ENCODE assay signal across 13 cellular contexts in the genomic region with DNA sequence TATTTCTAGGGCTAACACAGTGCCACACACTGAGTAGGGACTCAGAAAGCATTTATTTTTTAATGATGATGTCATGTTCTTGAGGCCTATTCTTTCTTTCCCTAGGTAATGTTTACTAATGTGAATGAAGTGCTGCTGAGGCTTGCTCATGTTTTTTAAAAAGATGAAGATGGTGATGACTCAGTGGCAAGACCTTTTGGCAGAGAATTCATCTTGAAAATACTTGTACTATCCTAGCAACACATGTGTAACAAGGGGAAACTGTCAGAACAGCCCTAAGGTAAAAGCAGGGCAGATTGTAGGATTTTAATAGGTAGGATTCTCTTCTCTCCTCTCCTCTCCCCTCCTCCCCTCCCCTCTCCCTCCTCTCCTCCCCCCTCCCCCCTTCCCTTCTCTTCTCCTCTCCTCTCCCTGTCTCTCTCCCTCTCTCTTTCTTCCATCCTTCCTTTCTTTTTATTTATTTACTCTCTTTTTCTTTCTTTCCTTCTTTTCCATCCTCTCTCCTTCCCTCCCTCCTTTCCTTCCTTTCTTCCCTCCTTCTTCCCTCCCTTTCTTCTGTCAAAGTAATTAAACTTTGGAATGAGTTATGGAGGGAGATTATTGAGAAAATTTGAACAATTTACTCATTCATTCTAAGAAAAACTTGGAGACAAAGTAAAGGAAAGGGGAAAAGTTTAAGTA.
DNase-seq lines count a peak whose midpoint lies in the region; ATAC-seq and TF ChIP-seq lines count a peak whose summit lies in the region.
"Had no signal": no experiment of that assay in that cellular context is flagged by ENCODE, and none has a peak within 500 bp of the region (broad histone marks: within the 10 kb centered on the region; RNA-seq: fewer than 3 reads in every experiment).

No MANE protein-coding gene starts in this region.

- intact Hi-C loops in activated CD8-positive, alpha-beta T cell treated with anti-CD3 and anti-CD28 coated beads for 36 hours (cut with micrococcal nuclease), result no loop called here
- intact Hi-C loops in posterior vena cava (cut with DNase I), result no loop called here
- intact Hi-C loops in activated naive CD4-positive, alpha-beta T cell treated with anti-CD3 and anti-CD28 coated beads for 36 hours (cut with micrococcal nuclease), result loop anchor here (10.0 kb wide), 1 partner anchor 494 kb away; no protein-coding TSS in a partner anchor

- no peak overlapping the region for H3K4me3 ChIP-seq in RWPE2 (ENCODE audit: severe bottlenecking)
- H3K4me3 ChIP-seq in fibroblast of the aortic adventitia (ENCODE audit: low read depth, low read length), result no peak overlapping the region
- H3K4me3 ChIP-seq in upper lobe of left lung, result no peak overlapping the region
- H3K4me3 ChIP-seq: BLaER1 had no signal

- no peak for DNase-seq in activated CD8-positive, alpha-beta T cell treated with anti-CD3 and anti-CD28 coated beads for 36 hours
- DNase-seq in activated CD8-positive, alpha-beta T cell treated with anti-CD3 and anti-CD28 coated beads, Interleukin-2, amount 10 ng/mL, durations not matched to agents 7 days and 5 days, result no peak
- DNase-seq in RWPE2 (ENCODE audit: low spot score) (no peak), fibroblast of the aortic adventitia (ENCODE audit: low read depth) (peak; percentile 76), upper lobe of left lung (no peak), posterior vena cava (ENCODE audit: low spot score) (no peak)
- no peak for DNase-seq in T-helper 2 cell treated with Interferon-gamma antibody and Interleukin-4, amounts not matched to agents 5 μg/mL and 100 μg/mL, for 36 hours (ENCODE audit: low spot score)
- no peak for DNase-seq in activated naive CD4-positive, alpha-beta T cell treated with anti-CD3 and anti-CD28 coated beads for 36 hours
- DNase-seq: cortex of kidney, Kasumi-1 had no signal

- no peak for TF ChIP-seq EP300 in upper lobe of left lung (IDR thresholded peaks at IDR 0.05)

- POLR2A ChIA-PET in activated CD8-positive, alpha-beta T cell treated with anti-CD3 and anti-CD28 coated beads for 36 hours (lab: Charles Lee), result no interaction called here
- POLR2A ChIA-PET in activated CD8-positive, alpha-beta T cell treated with anti-CD3 and anti-CD28 coated beads, Interleukin-2, amount 10 ng/mL, durations not matched to agents 7 days and 5 days (lab: Charles Lee), result no interaction called here

- no peak overlapping the region for H3K4me3 Mint-ChIP-seq in activated CD8-positive, alpha-beta T cell treated with anti-CD3 and anti-CD28 coated beads for 36 hours
- no peak overlapping the region for H3K4me3 Mint-ChIP-seq in activated CD8-positive, alpha-beta T cell treated with anti-CD3 and anti-CD28 coated beads, Interleukin-2, amount 10 ng/mL, durations not matched to agents 7 days and 5 days
- no peak overlapping the region for H3K4me3 Mint-ChIP-seq in T-helper 2 cell treated with Interferon-gamma antibody and Interleukin-4, amounts not matched to agents 5 μg/mL and 100 μg/mL, for 36 hours
- no peak overlapping the region for H3K4me3 Mint-ChIP-seq in activated naive CD4-positive, alpha-beta T cell treated with anti-CD3 and anti-CD28 coated beads for 36 hours
- H3K4me3 Mint-ChIP-seq: activated T-helper 1 cell treated with anti-CD3 and anti-CD28 coated beads, Interleukin-12 subunit alpha, Interleukin-12 subunit beta, Interleukin-2, Interleukin-4 antibody, amounts not matched to agents 30 ng/mL and 10 ng/mL and 1 ng/mL, durations not matched to agents 14 hours and 24 hours and 36 hours; nephron progenitor cell had no signal

- peaks cover 2% of the 10 kb centered on the region for H3K27me3 Mint-ChIP-seq in activated CD8-positive, alpha-beta T cell treated with anti-CD3 and anti-CD28 coated beads for 36 hours
- H3K27me3 Mint-ChIP-seq in activated CD8-positive, alpha-beta T cell treated with anti-CD3 and anti-CD28 coated beads, Interleukin-2, amount 10 ng/mL, durations not matched to agents 7 days and 5 days (ENCODE audit: low read depth), result peaks cover 10% of the 10 kb centered on the region
- peaks cover 10% of the 10 kb centered on the region for H3K27me3 Mint-ChIP-seq in T-helper 2 cell treated with Interferon-gamma antibody and Interleukin-4, amounts not matched to agents 5 μg/mL and 100 μg/mL, for 36 hours (ENCODE audit: low read depth)
- H3K27me3 Mint-ChIP-seq in activated naive CD4-positive, alpha-beta T cell treated with anti-CD3 and anti-CD28 coated beads for 36 hours (ENCODE audit: low read depth), result peaks cover 17% of the 10 kb centered on the region

- H3K9me3 ChIP-seq in RWPE2 (ENCODE audit: severe bottlenecking), result no peaks in the 10 kb centered on the region
- peaks cover 0 to 7% (median 0%) of the 10 kb centered on the region in 4 donors for H3K9me3 ChIP-seq in upper lobe of left lung

- H3K4me1 ChIP-seq in RWPE2 (ENCODE audit: insufficient read depth, poor library complexity, severe bottlenecking) (peaks cover 11% of the 10 kb centered on the region), upper lobe of left lung (no peaks in the 10 kb centered on the region)
- H3K4me1 ChIP-seq: BLaER1 had no signal

- TF ChIP-seq CTCF in activated CD8-positive, alpha-beta T cell treated with anti-CD3 and anti-CD28 coated beads for 36 hours (IDR thresholded peaks at IDR 0.05), result no peak
- TF ChIP-seq CTCF in RWPE2 (IDR thresholded peaks at IDR 0.05; ENCODE audit: poor library complexity, severe bottlenecking) (no peak), fibroblast of the aortic adventitia (IDR thresholded peaks at IDR 0.05; ENCODE audit: insufficient read depth, low read length) (no peak), upper lobe of left lung (IDR thresholded peaks at IDR 0.05) (no peak)

- no peaks in the 10 kb centered on the region for H3K9me3 Mint-ChIP-seq in activated CD8-positive, alpha-beta T cell treated with anti-CD3 and anti-CD28 coated beads for 36 hours
- H3K9me3 Mint-ChIP-seq in activated CD8-positive, alpha-beta T cell treated with anti-CD3 and anti-CD28 coated beads, Interleukin-2, amount 10 ng/mL, durations not matched to agents 7 days and 5 days (ENCODE audit: insufficient read depth), result no peaks in the 10 kb centered on the region
- peaks cover 16% of the 10 kb centered on the region for H3K9me3 Mint-ChIP-seq in T-helper 2 cell treated with Interferon-gamma antibody and Interleukin-4, amounts not matched to agents 5 μg/mL and 100 μg/mL, for 36 hours
- no peaks in the 10 kb centered on the region for H3K9me3 Mint-ChIP-seq in activated naive CD4-positive, alpha-beta T cell treated with anti-CD3 and anti-CD28 coated beads for 36 hours

- H3K36me3 ChIP-seq in RWPE2 (ENCODE audit: low read depth) (no peaks in the 10 kb centered on the region), upper lobe of left lung (no peaks in the 10 kb centered on the region)
- H3K36me3 ChIP-seq: BLaER1 had no signal

- peak overlapping the region; percentile 51 for H3K27ac ChIP-seq in RWPE2 (ENCODE audit: poor library complexity, severe bottlenecking)
- no peak overlapping the region for H3K27ac ChIP-seq in upper lobe of left lung
- H3K27ac ChIP-seq: BLaER1 had no signal

- peaks cover 9% of the 10 kb centered on the region for H3K4me1 Mint-ChIP-seq in activated CD8-positive, alpha-beta T cell treated with anti-CD3 and anti-CD28 coated beads for 36 hours (ENCODE audit: low read depth)
- H3K4me1 Mint-ChIP-seq in activated CD8-positive, alpha-beta T cell treated with anti-CD3 and anti-CD28 coated beads, Interleukin-2, amount 10 ng/mL, durations not matched to agents 7 days and 5 days (ENCODE audit: low read depth), result peaks cover 2% of the 10 kb centered on the region
- H3K4me1 Mint-ChIP-seq in T-helper 2 cell treated with Interferon-gamma antibody and Interleukin-4, amounts not matched to agents 5 μg/mL and 100 μg/mL, for 36 hours (ENCODE audit: low read depth), result no peaks in the 10 kb centered on the region
- H3K4me1 Mint-ChIP-seq in activated naive CD4-positive, alpha-beta T cell treated with anti-CD3 and anti-CD28 coated beads for 36 hours (ENCODE audit: low read depth), result no peaks in the 10 kb centered on the region
- H3K4me1 Mint-ChIP-seq: nephron progenitor cell had no signal

- H3K36me3 Mint-ChIP-seq in activated CD8-positive, alpha-beta T cell treated with anti-CD3 and anti-CD28 coated beads for 36 hours (ENCODE audit: low read depth), result no peaks in the 10 kb centered on the region
- H3K36me3 Mint-ChIP-seq in activated CD8-positive, alpha-beta T cell treated with anti-CD3 and anti-CD28 coated beads, Interleukin-2, amount 10 ng/mL, durations not matched to agents 7 days and 5 days (ENCODE audit: low read depth), result no peaks in the 10 kb centered on the region
- H3K36me3 Mint-ChIP-seq in T-helper 2 cell treated with Interferon-gamma antibody and Interleukin-4, amounts not matched to agents 5 μg/mL and 100 μg/mL, for 36 hours (ENCODE audit: low read depth), result no peaks in the 10 kb centered on the region
- no peaks in the 10 kb centered on the region for H3K36me3 Mint-ChIP-seq in activated naive CD4-positive, alpha-beta T cell treated with anti-CD3 and anti-CD28 coated beads for 36 hours (ENCODE audit: low read depth)

- TF ChIP-seq POLR2A in upper lobe of left lung (IDR thresholded peaks at IDR 0.05), result no peak

- CTCF ChIA-PET in activated CD8-positive, alpha-beta T cell treated with anti-CD3 and anti-CD28 coated beads for 36 hours (lab: Charles Lee), result no interaction called here
- CTCF ChIA-PET in activated CD8-positive, alpha-beta T cell treated with anti-CD3 and anti-CD28 coated beads, Interleukin-2, amount 10 ng/mL, durations not matched to agents 7 days and 5 days (lab: Charles Lee), result no interaction called here
- CTCF ChIA-PET in activated naive CD4-positive, alpha-beta T cell treated with anti-CD3 and anti-CD28 coated beads for 36 hours (lab: Charles Lee), result no interaction called here

- ATAC-seq in activated CD8-positive, alpha-beta T cell treated with anti-CD3 and anti-CD28 coated beads for 36 hours, result peak; percentile 49
- ATAC-seq in activated CD8-positive, alpha-beta T cell treated with anti-CD3 and anti-CD28 coated beads, Interleukin-2, amount 10 ng/mL, durations not matched to agents 7 days and 5 days, result no peak
- ATAC-seq in RWPE2 (ENCODE audit: low read depth), result peak; percentile 98
- ATAC-seq in upper lobe of left lung (ENCODE audit: low FRiP score in 2 of 2), result peak; percentile 51 to 52

- H3K27me3 ChIP-seq in RWPE2 (ENCODE audit: insufficient read depth, poor library complexity, severe bottlenecking) (no peaks in the 10 kb centered on the region), upper lobe of left lung (no peaks in the 10 kb centered on the region)
- H3K27me3 ChIP-seq: BLaER1 had no signal

- H3K27ac Mint-ChIP-seq in activated CD8-positive, alpha-beta T cell treated with anti-CD3 and anti-CD28 coated beads for 36 hours, result no peak overlapping the region
- no peak overlapping the region for H3K27ac Mint-ChIP-seq in activated CD8-positive, alpha-beta T cell treated with anti-CD3 and anti-CD28 coated beads, Interleukin-2, amount 10 ng/mL, durations not matched to agents 7 days and 5 days
- H3K27ac Mint-ChIP-seq in T-helper 2 cell treated with Interferon-gamma antibody and Interleukin-4, amounts not matched to agents 5 μg/mL and 100 μg/mL, for 36 hours, result no peak overlapping the region
- H3K27ac Mint-ChIP-seq in activated naive CD4-positive, alpha-beta T cell treated with anti-CD3 and anti-CD28 coated beads for 36 hours, result no peak overlapping the region
- H3K27ac Mint-ChIP-seq: activated T-helper 1 cell treated with anti-CD3 and anti-CD28 coated beads, Interleukin-12 subunit alpha, Interleukin-12 subunit beta, Interleukin-2, Interleukin-4 antibody, amounts not matched to agents 30 ng/mL and 10 ng/mL and 1 ng/mL, durations not matched to agents 14 hours and 24 hours and 36 hours; nephron progenitor cell had no signal
